Comparison of ENCODE assay signal across 23 cellular contexts in the genomic region with DNA sequence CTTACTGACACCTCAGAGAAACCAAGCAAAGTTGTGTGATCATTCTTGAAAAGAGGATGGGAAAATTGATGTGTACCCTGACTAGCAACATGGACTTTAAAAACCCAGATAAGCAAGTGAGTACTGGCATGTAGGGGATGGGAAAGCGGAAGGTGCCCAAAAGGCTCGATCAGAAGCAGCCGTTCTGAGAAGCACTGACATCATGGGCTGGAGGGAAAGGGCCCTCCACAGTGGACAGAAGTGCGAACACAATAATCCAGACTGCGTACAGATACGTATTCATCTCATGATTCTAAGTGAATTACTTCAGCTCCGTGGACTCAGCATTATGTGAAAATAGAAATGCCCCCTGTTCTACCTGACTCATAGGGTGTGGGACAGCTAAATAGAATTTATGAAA. TPM values are rescaled to one million over a fixed set of nuclear protein-coding genes. Genes with fewer than 3 reads are reported as not detected.
"Had no signal": no experiment of that assay in that cellular context is flagged by ENCODE, and none has a peak within 500 bp of the region (broad histone marks: within the 10 kb centered on the region; RNA-seq: fewer than 3 reads in every experiment).

No MANE protein-coding gene starts in this region.

- H3K36me3 ChIP-seq: left lung, lower lobe of right lung, ovary, right lobe of liver, suprapubic skin, vagina had no signal

- DNase-seq: cortex of kidney; effector memory CD8-positive, alpha-beta T cell; kidney; left lung; lower lobe of right lung; natural killer cell; occipital lobe; ovary; posterior cingulate gyrus; psoas muscle; right lobe of liver; stimulated activated CD4-positive, alpha-beta T cell treated with anti-CD3 and anti-CD28 coated beads, Interleukin-12 subunit alpha, Interleukin-12 subunit beta, amount 100 ng/mL, for 4 hours; stimulated activated CD4-positive, alpha-beta T cell treated with anti-CD3 and anti-CD28 coated beads, Interleukin-1b, Interleukin-23, amount 100 ng/mL, for 48 hours; stimulated activated CD4-positive, alpha-beta T cell treated with anti-CD3 and anti-CD28 coated beads, Interleukin-4, amount 100 ng/mL, for 1 hour; stimulated activated CD8-positive, alpha-beta memory T cell treated with anti-CD3 and anti-CD28 coated beads, Interleukin-4, amount 100 ng/mL, for 48 hours; stimulated activated naive CD4-positive, alpha-beta T cell; stimulated activated naive CD8-positive, alpha-beta T cell treated with anti-CD3 and anti-CD28 coated beads, Interleukin-15, amount 100 ng/mL, for 72 hours; trophoblast cell had no signal

- H3K27me3 ChIP-seq: hepatocyte, left lung, ovary, right lobe of liver, suprapubic skin, vagina had no signal

- H3K9me3 ChIP-seq: left lung, lower lobe of right lung, ovary, psoas muscle, right lobe of liver, suprapubic skin, vagina had no signal

- H3K4me1 ChIP-seq: left lung, lower lobe of right lung, psoas muscle, right lobe of liver, suprapubic skin, vagina had no signal

- H3K27ac ChIP-seq: hepatocyte, left lung, lower lobe of right lung, ovary, psoas muscle, right lobe of liver, suprapubic skin, vagina had no signal

- H3K4me3 ChIP-seq: hepatocyte, left lung, lower lobe of right lung, ovary, psoas muscle, right lobe of liver, smooth muscle cell, suprapubic skin, vagina had no signal

- ATAC-seq: effector memory CD8-positive, alpha-beta T cell; left lung; lower lobe of right lung; natural killer cell; psoas muscle; right lobe of liver; stimulated activated naive CD8-positive, alpha-beta T cell treated with anti-CD3 and anti-CD28 coated beads, Interleukin-15, amount 100 ng/mL, for 72 hours had no signal

RNA-seq across cellular contexts. Expression of gene CDH2, which starts 42.2 kb away (rescaled TPM):
- total RNA-seq: mononuclear cell had no signal
